ENCODE assay signal across 21 cellular contexts in the genomic region with DNA sequence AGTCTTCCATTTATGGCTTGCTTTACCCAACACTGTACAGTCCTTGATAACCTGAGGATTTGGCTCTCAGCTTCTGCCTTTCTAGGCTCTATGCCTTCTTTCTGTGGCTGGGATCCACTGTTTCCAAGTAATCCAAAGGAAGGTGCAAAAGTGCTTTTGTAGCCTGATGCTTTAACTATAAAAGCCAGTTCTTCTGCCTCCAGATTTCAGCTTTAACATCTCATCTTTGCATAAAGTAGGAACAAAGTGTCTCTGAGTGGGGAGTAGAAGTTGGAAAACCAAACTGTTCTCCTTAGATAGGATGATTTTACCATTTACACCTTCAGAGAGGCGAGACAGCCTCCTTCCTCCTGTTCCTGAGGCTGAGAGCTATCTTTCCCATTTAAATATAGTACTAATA. TPM values are rescaled to one million over a fixed set of nuclear protein-coding genes. Genes with fewer than 3 reads are reported as not detected.
DNase-seq lines count a peak whose midpoint lies in the region; ATAC-seq, FAIRE-seq and TF ChIP-seq lines count a peak whose summit lies in the region.
"Had no signal": no experiment of that assay in that cellular context is flagged by ENCODE, and none has a peak within 500 bp of the region (broad histone marks: within the 10 kb centered on the region; RNA-seq: fewer than 3 reads in every experiment).

No MANE protein-coding gene starts in this region.

- no peak overlapping the region for H2BK5ac ChIP-seq in H1 (ENCODE audit: low read depth, low read length)

- H4K5ac ChIP-seq in H1 (ENCODE audit: insufficient read length, low read depth, low read length), result no peak overlapping the region

- no peak overlapping the region for H4K91ac ChIP-seq in H1 (replicated peaks; ENCODE audit: insufficient read length, low read length)

- peaks cover 4% of the 10 kb centered on the region for H3F3A ChIP-seq in neural progenitor cell (ENCODE audit: low read depth)

- H3K36me3 ChIP-seq in H1 (ENCODE audit: control insufficient read depth in 2 of 4, insufficient read depth in 4 of 4, low read length in 3 of 4), result no peaks in the 10 kb centered on the region
- H3K36me3 ChIP-seq in neural progenitor cell, result no peaks in the 10 kb centered on the region
- H3K36me3 ChIP-seq in aorta (ENCODE audit: control insufficient read depth in 1 of 2, insufficient read depth in 2 of 2, low read length in 1 of 2), result no peaks in the 10 kb centered on the region
- no peaks in the 10 kb centered on the region for H3K36me3 ChIP-seq in adrenal gland (replicated peaks in 1 of 2)

- H3K9me3 ChIP-seq in H1 (ENCODE audit: insufficient read depth in 2 of 2, low read depth in 1 of 2, low read length in 1 of 2), result no peaks in the 10 kb centered on the region
- no peaks in the 10 kb centered on the region for H3K9me3 ChIP-seq in neural progenitor cell (ENCODE audit: low read depth)
- H3K9me3 ChIP-seq in aorta (ENCODE audit: control insufficient read depth, low read length), result no peaks in the 10 kb centered on the region
- H3K9me3 ChIP-seq in adrenal gland (replicated peaks in 1 of 3), result no peaks in the 10 kb centered on the region
- H3K9me3 ChIP-seq: A549, Caco-2 had no signal

- WGBS in H1 (ENCODE audit: extremely low coverage in 1 of 2, insufficient coverage in 1 of 2, insufficient read length in 1 of 2, insufficient replicate concordance in 2 of 2, low coverage in 1 of 2, low lambda C conversion rate in 2 of 2, missing lambda C conversion rate in 1 of 2), 2 experiments, result 84% methylated on average over 1 of the region's 1 CpG; no CpG with 5 or more reads in 1 of the 2 experiments
- 84 to 86% methylated on average over 1 of the region's 1 CpG for WGBS in aorta, 2 donors
- 60 to 76% (median 65%) methylated on average over 1 of the region's 1 CpG for WGBS in adrenal gland, 4 donors

- H3K23me2 ChIP-seq in H1 (ENCODE audit: low read depth, low read length), result peaks cover 4% of the 10 kb centered on the region; the same call in 1 of the 2 replicates

- H3K79me2 ChIP-seq in H1 (ENCODE audit: control insufficient read depth in 1 of 2, insufficient read depth in 2 of 2, low read length in 2 of 2) (peaks cover 0 to 2% of the 10 kb centered on the region in 2 experiments; a peak in 1 of 4 replicates), neural progenitor cell (ENCODE audit: low read depth) (no peaks in the 10 kb centered on the region)

- H3K27ac ChIP-seq in H1 (ENCODE audit: low read depth, low read length), result no peak overlapping the region
- no peak overlapping the region for H3K27ac ChIP-seq in neural progenitor cell
- no peak overlapping the region for H3K27ac ChIP-seq in aorta (ENCODE audit: low read depth in 1 of 2, low read length in 2 of 2)
- H3K27ac ChIP-seq in adrenal gland, result no peak overlapping the region
- H3K27ac ChIP-seq: 22Rv1, A549, C4-2B, GM23248, HL-60 had no signal

- no peak for TF ChIP-seq EP300 in H1 (IDR thresholded peaks at IDR 0.05; ENCODE audit: borderline replicate concordance in 1 of 2, low read depth in 2 of 2, low read length in 2 of 2)

- H4K20me1 ChIP-seq in H1 (replicated peaks in 1 of 2; ENCODE audit: control insufficient read depth in 1 of 2, insufficient read depth in 2 of 2, low read length in 2 of 2) (no peaks in the 10 kb centered on the region), neural progenitor cell (ENCODE audit: low read depth) (no peaks in the 10 kb centered on the region)

- peaks cover 0 to 11% (median 4%) of the 10 kb centered on the region in 4 experiments; a peak in 4 of 7 replicates for H3K4me1 ChIP-seq in H1 (replicated peaks in 1 of 4; ENCODE audit: control insufficient read depth in 3 of 4, insufficient read depth in 4 of 4, low read length in 3 of 4)
- H3K4me1 ChIP-seq in neural progenitor cell, result peaks cover 11% of the 10 kb centered on the region
- H3K4me1 ChIP-seq in aorta (ENCODE audit: control insufficient read depth in 1 of 2, insufficient read depth in 2 of 2, low read length in 2 of 2), result peaks cover 0 to 2% of the 10 kb centered on the region in 2 donors
- peaks cover 0 to 4% of the 10 kb centered on the region in 2 donors for H3K4me1 ChIP-seq in adrenal gland (replicated peaks in 1 of 2)
- H3K4me1 ChIP-seq: A549, Caco-2 had no signal

- H3K27me3 ChIP-seq in H1 (replicated peaks in 1 of 4; ENCODE audit: control insufficient read depth in 3 of 4, extremely low read depth in 1 of 4, insufficient read depth in 3 of 4, low read length in 3 of 4) (no peaks in the 10 kb centered on the region), neural progenitor cell (no peaks in the 10 kb centered on the region), aorta (ENCODE audit: control insufficient read depth in 1 of 2, insufficient read depth in 2 of 2, low read length in 1 of 2) (no peaks in the 10 kb centered on the region), adrenal gland (no peaks in the 10 kb centered on the region)

- H3K9me3 Mint-ChIP-seq in neural progenitor cell, result no peaks in the 10 kb centered on the region
- H3K9me3 Mint-ChIP-seq: CD4-positive, alpha-beta T cell had no signal

- CTCF ChIA-PET in H1 (lab: Charles Lee; ENCODE audit: partially characterized antibody), result interaction anchor here (1.3 to 3.7 kb wide), 4 partner anchors 10 to 36 kb away, joined by 3 to 18 read pairs (median 8); a partner anchor contains a TSS

- H2AK5ac ChIP-seq in H1 (ENCODE audit: low read depth, low read length), result no peak overlapping the region

- ATAC-seq in aorta (ENCODE audit: low FRiP score), result no peak
- ATAC-seq: A549 had no signal

- intact Hi-C loops in aorta (cut with DNase I) (no loop called here), adrenal gland (cut with DNase I) (no loop called here)

- H3K23ac ChIP-seq in H1 (ENCODE audit: insufficient read length), result no peak overlapping the region

- no peak overlapping the region for H3K14ac ChIP-seq in H1 (ENCODE audit: insufficient read length)

- no peak overlapping the region for H2BK120ac ChIP-seq in H1 (replicated peaks; ENCODE audit: low read depth, low read length)

- H3K4me1 Mint-ChIP-seq in neural progenitor cell, result peaks cover 4% of the 10 kb centered on the region

- H2BK12ac ChIP-seq in H1 (ENCODE audit: low read depth, low read length), result no peak overlapping the region

- H3K4me2 ChIP-seq in H1 (ENCODE audit: insufficient read depth in 1 of 2, low read depth in 2 of 2, low read length in 2 of 2) (no peak overlapping the region), neural progenitor cell (no peak overlapping the region)
- H3K4me2 ChIP-seq: A549 had no signal

- H3K27me3 Mint-ChIP-seq in neural progenitor cell (ENCODE audit: insufficient read depth, low read depth), result no peaks in the 10 kb centered on the region

- no peak for FAIRE-seq in H1 (lab: Jason Lieb, UNC)
- FAIRE-seq: A549, D721Med, G401.6, GM12891, GM19239, H54 had no signal

- H2BK20ac ChIP-seq in H1 (ENCODE audit: low read length), result peak overlapping the region; percentile 38; the same call in 1 of the 2 replicates

- H3K18ac ChIP-seq in H1 (ENCODE audit: extremely low read depth, low read length), result 0 out of 2 replicates have a peak overlapping the region, but pooled peaks have one; percentile 33

- no peak overlapping the region for H2BK15ac ChIP-seq in H1 (ENCODE audit: low read length)

- no peak overlapping the region for H3K56ac ChIP-seq in H1 (replicated peaks; ENCODE audit: insufficient read length, low read depth, low read length)

- no peak overlapping the region for H3K27ac Mint-ChIP-seq in neural progenitor cell
- H3K27ac Mint-ChIP-seq: CD4-positive, alpha-beta T cell had no signal

- TF ChIP-seq CTCF in H1 (IDR thresholded peaks at IDR 0.05; ENCODE audit: control extremely low read depth in 1 of 3, insufficient read depth in 1 of 3, low read depth in 1 of 3, low read length in 3 of 3), result no peak
- no peak for TF ChIP-seq CTCF in neural progenitor cell (IDR thresholded peaks at IDR 0.05)
- no peak for TF ChIP-seq CTCF in adrenal gland (IDR thresholded peaks at IDR 0.05)

- TF ChIP-seq POLR2A in H1 (IDR thresholded peaks at IDR 0.05; ENCODE audit: control extremely low read depth in 1 of 2, low read depth in 2 of 2, low read length in 2 of 2), result no peak
- no peak for TF ChIP-seq POLR2A in adrenal gland (IDR thresholded peaks at IDR 0.05)

- no peak overlapping the region for H4K8ac ChIP-seq in H1 (ENCODE audit: extremely low read depth, insufficient read depth, low read length)

- TF ChIP-seq RAD21 in H1 (IDR thresholded peaks at IDR 0.05 in 1 of 2, conservative IDR thresholded peaks at IDR 0.05 in 1 of 2; ENCODE audit: low read depth in 2 of 2, low read length in 2 of 2), result no peak

- H3K4me3 ChIP-seq in H1 (ENCODE audit: extremely low read depth in 1 of 4, insufficient read depth in 2 of 4, low read depth in 3 of 4, low read length in 4 of 4), result no peak overlapping the region
- no peak overlapping the region for H3K4me3 ChIP-seq in neural progenitor cell
- H3K4me3 ChIP-seq in aorta (ENCODE audit: low read length in 2 of 2), result no peak overlapping the region
- H3K4me3 ChIP-seq in adrenal gland, result no peak overlapping the region
- H3K4me3 ChIP-seq: A549, GM23248 had no signal

- no peak overlapping the region for H3K4me3 Mint-ChIP-seq in neural progenitor cell
- H3K4me3 Mint-ChIP-seq: CD4-positive, alpha-beta T cell had no signal

- no peak overlapping the region for H3K9ac ChIP-seq in H1 (replicated peaks in 1 of 4; ENCODE audit: extremely low read depth in 1 of 4, low read depth in 3 of 4, low read length in 3 of 4)
- no peak overlapping the region for H3K9ac ChIP-seq in neural progenitor cell
- H3K9ac ChIP-seq: GM23248 had no signal

- H3K36me3 Mint-ChIP-seq in neural progenitor cell, result no peaks in the 10 kb centered on the region

- POLR2A ChIA-PET in H1 (lab: Charles Lee; ENCODE audit: partially characterized antibody), result interaction anchor here (1.4 to 3.2 kb wide), 3 partner anchors 11 to 42 kb away, joined by 3 to 24 read pairs (median 4); a partner anchor contains a TSS

- no peak overlapping the region for H3K4ac ChIP-seq in H1 (replicated peaks; ENCODE audit: insufficient read length, low read depth, low read length)

- H3K79me1 ChIP-seq in H1 (ENCODE audit: low read depth, low read length), result no peaks in the 10 kb centered on the region

- DNase-seq in NCI-H82 (lab: John Stamatoyannopoulos, UW) (peak; percentile 1), NCI-H82 treated with DMSO at 0.1 percent for 48 hours (lab: John Stamatoyannopoulos, UW; ENCODE audit: unreplicated experiment) (no peak), H1 (ENCODE audit: low read depth in 1 of 2, low spot score in 2 of 2) (no peak), neural progenitor cell (ENCODE audit: low spot score) (no peak), aorta (no peak), adrenal gland (no peak)
- DNase-seq in stimulated activated CD4-positive, alpha-beta T cell treated with anti-CD3 and anti-CD28 coated beads, Interleukin-4, amount 100 ng/mL, for 4 hours, result no peak
- DNase-seq: AML-193; Caco-2; CD4-positive, alpha-beta T cell; GM23248; IMR-90 had no signal

- H2AFZ ChIP-seq in H1 (ENCODE audit: low read length) (peak overlapping the region; percentile 45; the same call in 1 of the 2 replicates), neural progenitor cell (replicated peaks) (peak overlapping the region; percentile 65)
- H2AFZ ChIP-seq: GM23248 had no signal

RNA-seq across cellular contexts. Expression of a gene that starts 11.1 kb away (rescaled TPM):
- total RNA-seq in H1 (2021; fragmentation: NEBNext Ultra II Directional; extraction: Animal tissue kit (Norgen Biotek cat#: 25700)), result 84.6 and 91.6 TPM in 2 replicates
- 28.9 and 44.1 TPM in 2 replicates for polyA plus RNA-seq in H1 (2011; rRNA removed)
- polyA plus RNA-seq in H1 (2011; cell fraction: cytosol; rRNA removed), result 29.6 TPM
- 70.9 TPM for polyA plus RNA-seq in H1 (2011; cell fraction: nucleus; rRNA removed)
- 31.0 to 48.1 TPM (median 40.1 TPM) in 4 replicates for polyA plus RNA-seq in H1 (2012, experiment 1 of 2)
- polyA plus RNA-seq in H1 (2012, experiment 2 of 2), result 6.9 TPM
- polyA plus RNA-seq in H1 (2013, experiment 1 of 2), result 44.2 TPM
- 41.6 TPM for polyA plus RNA-seq in H1 (2013, experiment 2 of 2)
- polyA minus RNA-seq in H1 (2011; rRNA and poly(A)+ RNA removed), result 59.7 and 69.9 TPM in 2 replicates
- 31.6 TPM for polyA minus RNA-seq in H1 (2011; cell fraction: cytosol; rRNA and poly(A)+ RNA removed)
- polyA minus RNA-seq in H1 (2011; cell fraction: nucleus; rRNA and poly(A)+ RNA removed), result 85.7 TPM
- 8.2 and 10.1 TPM in 2 replicates for total RNA-seq in neural progenitor cell (ENCODE audit: low replicate concordance)
- total RNA-seq in aorta, result 100 to 1,000 TPM; 126 to 127 TPM
- 10 to 100 TPM; 25.3 to 30.6 TPM for polyA plus RNA-seq in aorta
- total RNA-seq in adrenal gland, result 10 to 100 TPM; 25.5 to 76.7 (median 35.3) TPM
- 10 to 100 TPM in 1 of 3 donors, 1 to 10 TPM in 2; 5.3 to 93.6 (median 7.2) TPM for polyA plus RNA-seq in adrenal gland

RNA-seq across cellular contexts. Expression of a gene that starts 41.7 kb away (rescaled TPM):
- total RNA-seq in H1 (2021; fragmentation: NEBNext Ultra II Directional; extraction: Animal tissue kit (Norgen Biotek cat#: 25700)), result 4.2 and 4.5 TPM in 2 replicates
- polyA plus RNA-seq in H1 (2011; rRNA removed) (0.36 and 0.50 TPM in 2 replicates), aorta (100 to 1,000 TPM in 1 of 2 donors, 10 to 100 TPM in 1; 85.9 to 154 TPM), adrenal gland (10 to 100 TPM in 2 of 3 donors, 1 to 10 TPM in 1; 8.5 to 15.0 (median 12.1) TPM)
- polyA plus RNA-seq in H1 (2011; cell fraction: cytosol; rRNA removed), result 0.78 TPM
- polyA plus RNA-seq in H1 (2011; cell fraction: nucleus; rRNA removed), result 1.3 TPM
- polyA plus RNA-seq in H1 (2012, experiment 1 of 2), result 1.0 to 2.4 TPM (median 1.2 TPM) in 4 replicates
- polyA plus RNA-seq in H1 (2012, experiment 2 of 2), result 0.05 TPM
- polyA plus RNA-seq in H1 (2013, experiment 1 of 2), result 2.4 TPM
- polyA plus RNA-seq in H1 (2013, experiment 2 of 2), result 2.7 TPM
- 2.3 and 3.1 TPM in 2 replicates for polyA minus RNA-seq in H1 (2011; rRNA and poly(A)+ RNA removed)
- polyA minus RNA-seq in H1 (2011; cell fraction: cytosol; rRNA and poly(A)+ RNA removed), result 1.1 TPM
- polyA minus RNA-seq in H1 (2011; cell fraction: nucleus; rRNA and poly(A)+ RNA removed), result 3.8 TPM
- total RNA-seq in neural progenitor cell (ENCODE audit: low replicate concordance) (0.09 TPM in 2 replicates), aorta (1,000 to 10,000 TPM in 1 of 2 donors, 100 to 1,000 TPM in 1; 393 to 1,531 TPM), adrenal gland (10 to 100 TPM; 15.4 to 49.0 (median 29.9) TPM)

Comparison
In these comparisons a context has a peak if more than half of its experiments do, and no peak if none do; other contexts are left out.
1. RNA of a gene that starts 41.7 kb away (total RNA-seq): 393 to 1,531 TPM in aorta; 15.4 to 49.0 TPM in adrenal gland, 4.2 to 4.5 TPM in H1 and 0.09 TPM in neural progenitor cell; every median in the first group is over 4 times any median in the second.